In the genomic region with DNA sequence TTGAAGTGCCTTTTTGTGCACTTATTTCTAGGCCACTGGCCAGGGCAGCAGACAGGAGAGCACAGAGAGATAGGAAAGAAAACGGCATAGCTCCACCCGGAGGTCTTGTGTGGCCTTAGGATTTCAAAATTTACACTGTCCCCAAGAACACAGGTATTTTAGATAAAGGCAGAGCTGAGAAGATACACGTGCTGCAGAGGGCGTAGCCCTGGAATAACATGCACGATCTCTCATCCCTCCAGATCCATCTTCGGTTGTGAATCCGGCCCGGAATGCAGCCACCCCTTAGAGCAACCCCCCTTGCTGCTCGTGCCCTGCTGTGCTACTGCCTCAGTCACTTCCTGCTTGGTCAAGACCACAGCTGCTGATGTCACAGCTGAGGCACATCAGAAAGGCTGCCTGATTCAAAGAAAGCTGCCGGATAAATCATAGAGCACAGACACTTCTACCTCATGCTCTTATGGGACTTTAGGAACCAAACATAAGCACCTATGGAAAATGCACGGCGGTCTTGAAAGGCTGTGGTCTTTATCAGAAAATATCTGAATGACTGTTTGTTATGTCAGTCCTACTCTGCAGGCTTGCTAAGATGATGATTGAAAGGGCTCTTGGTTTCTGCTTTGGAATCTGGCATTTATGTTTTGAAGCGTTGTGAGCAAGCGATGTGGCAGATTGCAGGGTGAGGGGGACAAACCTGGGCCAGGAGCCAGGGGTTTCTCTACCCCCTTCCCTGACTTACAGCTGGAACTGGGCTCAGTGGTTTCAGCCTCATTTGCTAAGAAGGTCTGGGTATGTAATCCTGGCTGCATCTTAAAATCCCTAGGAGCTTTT, we compare ENCODE assay signal across 8 cellular contexts.
DNase-seq lines count a peak whose midpoint lies in the region; ATAC-seq and TF ChIP-seq lines count a peak whose summit lies in the region.

No MANE protein-coding gene starts in this region.

- peak overlapping the region; percentile 6; the same call in 1 of the 3 replicates for H3K4me3 Mint-ChIP-seq in GM23338
- peak overlapping the region; percentile 49 for H3K4me3 Mint-ChIP-seq in T-helper 2 cell treated with Interferon-gamma antibody and Interleukin-4, amounts not matched to agents 5 μg/mL and 100 μg/mL, for 36 hours

- no peaks in the 10 kb centered on the region for H3K4me1 ChIP-seq in BE2C
- H3K4me1 ChIP-seq in GM23338 (ENCODE audit: insufficient read depth), result peaks cover 13% of the 10 kb centered on the region; the same call in 1 of the 2 replicates

- peak overlapping the region; percentile 19; the same call in 1 of the 2 replicates for H3K4me2 ChIP-seq in GM23338

- no peaks in the 10 kb centered on the region for H3K9me2 ChIP-seq in GM23338 (ENCODE audit: insufficient read depth)

- H3F3A ChIP-seq in GM23338 (replicated peaks; ENCODE audit: low read depth), result no peaks in the 10 kb centered on the region

- H3K4me1 Mint-ChIP-seq in GM23338, result peaks cover 32% of the 10 kb centered on the region
- H3K4me1 Mint-ChIP-seq in T-helper 2 cell treated with Interferon-gamma antibody and Interleukin-4, amounts not matched to agents 5 μg/mL and 100 μg/mL, for 36 hours (ENCODE audit: low read depth), result peaks cover 41% of the 10 kb centered on the region

- no peak overlapping the region for H2AFZ ChIP-seq in GM23338

- H3K27me3 Mint-ChIP-seq in GM23338 (ENCODE audit: insufficient read depth, low read depth, poor library complexity), result peaks cover 4% of the 10 kb centered on the region
- H3K27me3 Mint-ChIP-seq in T-helper 2 cell treated with Interferon-gamma antibody and Interleukin-4, amounts not matched to agents 5 μg/mL and 100 μg/mL, for 36 hours (ENCODE audit: low read depth), result no peaks in the 10 kb centered on the region

- ATAC-seq in GM23338 (peak; percentile 79), Right ventricle myocardium superior (ENCODE audit: poor library complexity) (peak; percentile 42), HG02623 (IDR thresholded peaks at IDR 0.05; ENCODE audit: unreplicated experiment) (no peak), HG02970 (IDR thresholded peaks at IDR 0.05; ENCODE audit: low FRiP score, unreplicated experiment) (no peak)

- peaks cover 5% of the 10 kb centered on the region for H3K36me3 ChIP-seq in BE2C
- H3K36me3 ChIP-seq in GM23338 (ENCODE audit: insufficient read depth), result no peaks in the 10 kb centered on the region

- no peaks in the 10 kb centered on the region for H4K20me1 ChIP-seq in GM23338 (replicated peaks; ENCODE audit: insufficient read depth)

- H3K27me3 ChIP-seq in BE2C (no peaks in the 10 kb centered on the region), GM23338 (ENCODE audit: insufficient read depth) (no peaks in the 10 kb centered on the region)

- 0 out of 2 replicates have a peak overlapping the region, but pooled peaks have one; percentile 56 for H3K27ac ChIP-seq in GM23338 (ENCODE audit: low read depth)

- H3K27ac Mint-ChIP-seq in GM23338, result peak overlapping the region; percentile 90
- H3K27ac Mint-ChIP-seq in T-helper 2 cell treated with Interferon-gamma antibody and Interleukin-4, amounts not matched to agents 5 μg/mL and 100 μg/mL, for 36 hours, result peak overlapping the region; percentile 58

- DNase-seq in BE2C (no peak), GM23338 (ENCODE audit: low spot score) (peak; percentile 67), Right ventricle myocardium superior (no peak), smooth muscle cell of the brain vasculature (ENCODE audit: low read depth, low spot score) (peak; percentile 56), DMS79 (lab: John Stamatoyannopoulos, UW) (no peak)
- peak; percentile 71 for DNase-seq in T-helper 2 cell treated with Interferon-gamma antibody and Interleukin-4, amounts not matched to agents 5 μg/mL and 100 μg/mL, for 36 hours (ENCODE audit: low spot score)

- TF ChIP-seq CTCF in BE2C (IDR thresholded peaks at IDR 0.05; ENCODE audit: low read depth, low read length) (0 out of 2 replicates have a peak, but pooled peaks have one; percentile 19), GM23338 (conservative IDR thresholded peaks at IDR 0.05; ENCODE audit: low read depth in 2 of 2) (peak; percentile 45 to 48)

- intact Hi-C loops in Right ventricle myocardium superior (cut with DNase I), result no loop called here

- no peaks in the 10 kb centered on the region for H3K79me2 ChIP-seq in GM23338 (replicated peaks; ENCODE audit: insufficient read depth)

- H3K9me3 Mint-ChIP-seq in GM23338, result no peaks in the 10 kb centered on the region
- peaks cover 5% of the 10 kb centered on the region for H3K9me3 Mint-ChIP-seq in T-helper 2 cell treated with Interferon-gamma antibody and Interleukin-4, amounts not matched to agents 5 μg/mL and 100 μg/mL, for 36 hours

- no peak overlapping the region for H3K4me3 ChIP-seq in BE2C (ENCODE audit: low read depth, low read length)
- no peak overlapping the region for H3K4me3 ChIP-seq in GM23338

- peaks cover 12% of the 10 kb centered on the region for H3K36me3 Mint-ChIP-seq in GM23338 (ENCODE audit: low read depth)
- H3K36me3 Mint-ChIP-seq in T-helper 2 cell treated with Interferon-gamma antibody and Interleukin-4, amounts not matched to agents 5 μg/mL and 100 μg/mL, for 36 hours (ENCODE audit: low read depth), result peaks cover 18% of the 10 kb centered on the region

- H3K9me3 ChIP-seq in BE2C, result no peaks in the 10 kb centered on the region

TF ChIP-seq in GM23338, 12 proteins besides CTCF, POLR2A, EP300 and RAD21:
- TF ChIP-seq CREB1 (CRISPR knock-in tag; IDR thresholded peaks at IDR 0.05; ENCODE audit: low read depth) (peak; percentile 44), ZNF114 (CRISPR knock-in tag; IDR thresholded peaks at IDR 0.05) (no peak)

Comparison
In these comparisons a context has a peak if more than half of its experiments do, and no peak if none do; other contexts are left out.
1. DNase-seq: peak in GM23338 (single experiment), T-helper 2 cell treated with Interferon-gamma antibody and Interleukin-4, amounts not matched to agents 5 μg/mL and 100 μg/mL, for 36 hours (single experiment) and smooth muscle cell of the brain vasculature (single experiment); none in BE2C (single experiment), Right ventricle myocardium superior (single experiment) and DMS79 (single experiment).
2. ATAC-seq: peak in GM23338 (single experiment) and Right ventricle myocardium superior (single experiment); none in HG02623 (single experiment) and HG02970 (single experiment).